In genomic region chr20:63434599-63435378, GRCh38 we compare ENCODE assay signal across 8 cellular contexts. TPM values are rescaled to one million over a fixed set of nuclear protein-coding genes. Genes with fewer than 3 reads are reported as not detected.
DNase-seq lines count a peak whose midpoint lies in the region; ATAC-seq, FAIRE-seq and TF ChIP-seq lines count a peak whose summit lies in the region.

No MANE protein-coding gene starts in this region.

- no peak for ATAC-seq in GM18505 (IDR thresholded peaks at IDR 0.05; ENCODE audit: unreplicated experiment)

- FAIRE-seq in RCC 7860 (lab: Jason Lieb, UNC) = no peak

- H3K36me3 ChIP-seq in neutrophil (no peaks in the 10 kb centered on the region), suprapubic skin (no peaks in the 10 kb centered on the region)

- H3K4me3 ChIP-seq in neutrophil (ENCODE audit: low read depth in 1 of 2, low read length in 1 of 2) (no peak overlapping the region), suprapubic skin (no peak overlapping the region)

- DNase-seq in COLO668 (lab: John Stamatoyannopoulos, UW; ENCODE audit: unreplicated experiment) (peak; percentile 55), HS-5 (ENCODE audit: low read depth) (peak; percentile 5), RCC 7860 (ENCODE audit: low spot score) (peak; percentile 34), fibroblast of peridontal ligament (ENCODE audit: extremely low read depth) (peak; percentile 33), suprapubic skin (ENCODE audit: low spot score in 2 of 2) (no peak)
- peak; percentile 83 to 88 for DNase-seq in activated T-cell treated with anti-CD3 and anti-CD28 coated beads, Interleukin-2, amount 50 U/mL, for 48 hours

- H3K4me1 ChIP-seq in neutrophil (ENCODE audit: control insufficient read depth in 1 of 2, insufficient read depth in 1 of 2, low read depth in 1 of 2, low read length in 1 of 2) = no peaks in the 10 kb centered on the region
- H3K4me1 ChIP-seq in suprapubic skin = no peaks in the 10 kb centered on the region

- 35% methylated on average over 28 of the region's 33 CpGs for WGBS in suprapubic skin

- H3K27ac ChIP-seq in neutrophil (no peak overlapping the region), suprapubic skin (no peak overlapping the region)

- no peak for TF ChIP-seq POLR2A in suprapubic skin (IDR thresholded peaks at IDR 0.05)
- TF ChIP-seq POLR2A in GM18505 (IDR thresholded peaks at IDR 0.05; ENCODE audit: borderline replicate concordance, extremely low read depth, insufficient read depth, insufficient read length) = no peak

- H3K27me3 ChIP-seq in neutrophil (peaks cover 25% of the 10 kb centered on the region), suprapubic skin (peaks cover 39% of the 10 kb centered on the region)

- no peak for TF ChIP-seq EP300 in suprapubic skin (IDR thresholded peaks at IDR 0.05)

- TF ChIP-seq CTCF in neutrophil (IDR thresholded peaks at IDR 0.05) (peak; percentile 61), suprapubic skin (IDR thresholded peaks at IDR 0.05) (peak; percentile 66 to 79)

- H3K9me3 ChIP-seq in neutrophil (no peaks in the 10 kb centered on the region), suprapubic skin (no peaks in the 10 kb centered on the region)

RNA-seq across cellular contexts. Expression of gene KCNQ2, which starts 37.7 kb away (rescaled TPM):
- total RNA-seq in suprapubic skin = under 1 TPM in 1 of 4 donors, not detected in 3; 0.76 TPM

Comparison
In these comparisons a context has a peak if more than half of its experiments do, and no peak if none do; other contexts are left out.
1. DNase-seq: peak in COLO668 (single experiment), HS-5 (single experiment), RCC 7860 (single experiment), activated T-cell treated with anti-CD3 and anti-CD28 coated beads, Interleukin-2, amount 50 U/mL, for 48 hours (2 of 2) and fibroblast of peridontal ligament (single experiment); none in suprapubic skin (0 of 2).